Comparison of ENCODE assay signal across 15 cellular contexts in the genomic region with DNA sequence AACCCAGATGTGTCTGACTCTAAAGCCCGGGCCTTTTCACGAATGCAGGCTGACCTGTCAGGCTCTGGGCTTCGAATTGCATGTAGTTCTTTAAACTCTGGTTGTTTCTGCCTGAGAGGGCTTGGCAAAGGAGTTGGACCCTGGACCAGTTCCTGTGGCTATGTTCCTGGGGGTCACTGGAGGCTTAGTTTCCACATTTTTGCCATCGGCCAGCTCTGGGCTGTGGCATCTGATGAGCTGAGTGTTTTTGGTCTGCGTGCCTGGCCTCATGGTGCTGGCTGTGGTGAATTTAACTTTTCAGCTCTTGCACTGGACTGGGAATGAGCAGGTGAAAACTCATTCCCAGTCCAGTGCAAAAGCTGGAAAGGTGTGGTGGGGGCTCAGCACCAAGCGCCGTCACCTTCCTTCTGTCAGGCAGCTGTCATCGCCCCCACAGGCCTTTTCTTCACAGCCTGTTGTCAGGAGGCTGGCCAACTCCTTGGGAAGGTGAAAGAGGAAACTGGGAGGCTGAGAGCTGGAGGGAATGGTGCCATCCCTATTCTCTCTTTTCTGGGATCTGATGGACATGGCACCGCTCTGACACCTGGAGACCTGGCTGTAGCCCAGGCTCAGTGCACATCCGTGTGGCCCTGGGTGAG.
DNase-seq lines count a peak whose midpoint lies in the region; ATAC-seq and TF ChIP-seq lines count a peak whose summit lies in the region.
"Had no signal": no experiment of that assay in that cellular context is flagged by ENCODE, and none has a peak within 500 bp of the region (broad histone marks: within the 10 kb centered on the region; RNA-seq: fewer than 3 reads in every experiment).

No MANE protein-coding gene starts in this region.

- no peak for DNase-seq in left cardiac atrium
- DNase-seq in left ventricle myocardium inferior: no peak
- peak; percentile 45 for DNase-seq in left ventricle myocardium superior
- no peak for DNase-seq in sciatic nerve (ENCODE audit: low spot score)
- DNase-seq in HFFc6: no peak
- no peak for DNase-seq in SK-N-DZ (ENCODE audit: low spot score)
- DNase-seq: BE2C; C1 segment of cervical spinal cord; CD4-positive, CD25-positive, alpha-beta regulatory T cell; CD8-positive, alpha-beta memory T cell; COR-L47; H9 had no signal

- no peak overlapping the region for H3K27ac Mint-ChIP-seq in HFFc6
- H3K27ac Mint-ChIP-seq: CD4-positive, CD25-positive, alpha-beta regulatory T cell; CD8-positive, alpha-beta memory T cell; H9; IgD-negative memory B cell had no signal

- no peak overlapping the region for H3K4me3 Mint-ChIP-seq in HFFc6
- H3K4me3 Mint-ChIP-seq: CD4-positive, CD25-positive, alpha-beta regulatory T cell; CD8-positive, alpha-beta memory T cell; H9; IgD-negative memory B cell had no signal

- intact Hi-C loops in left cardiac atrium (cut with DNase I): no loop called here
- intact Hi-C loops in left ventricle myocardium inferior (cut with micrococcal nuclease): no loop called here
- intact Hi-C loops in left ventricle myocardium superior (cut with micrococcal nuclease): no loop called here
- intact Hi-C loops in sciatic nerve (cut with DNase I): no loop called here

- peaks cover 20% of the 10 kb centered on the region for H3K27me3 Mint-ChIP-seq in HFFc6 (ENCODE audit: insufficient read depth)
- H3K27me3 Mint-ChIP-seq: CD4-positive, CD25-positive, alpha-beta regulatory T cell; IgD-negative memory B cell had no signal

- H3K9me3 Mint-ChIP-seq in HFFc6: no peaks in the 10 kb centered on the region
- H3K9me3 Mint-ChIP-seq: CD4-positive, CD25-positive, alpha-beta regulatory T cell; CD8-positive, alpha-beta memory T cell; IgD-negative memory B cell had no signal

- ATAC-seq in left cardiac atrium (peak; percentile 72 to 77), left ventricle myocardium superior (peak; percentile 74), sciatic nerve (peak; percentile 22), HG02610 (IDR thresholded peaks at IDR 0.05; ENCODE audit: unreplicated experiment) (no peak)
- ATAC-seq: HepG2 had no signal

- no peaks in the 10 kb centered on the region for H3K4me1 Mint-ChIP-seq in HFFc6 (ENCODE audit: low read depth)
- H3K4me1 Mint-ChIP-seq: CD4-positive, CD25-positive, alpha-beta regulatory T cell; CD8-positive, alpha-beta memory T cell; H9; IgD-negative memory B cell had no signal

- no peak overlapping the region for H3K27ac ChIP-seq in left ventricle myocardium inferior (replicated peaks)

- no peak for TF ChIP-seq CTCF in left ventricle myocardium inferior (IDR thresholded peaks at IDR 0.05; ENCODE audit: borderline replicate concordance)
- TF ChIP-seq CTCF in HFFc6 (IDR thresholded peaks at IDR 0.05): no peak

- H3K4me3 ChIP-seq in left ventricle myocardium inferior: no peak overlapping the region

- H3K36me3 ChIP-seq in left ventricle myocardium inferior: no peaks in the 10 kb centered on the region
- H3K36me3 ChIP-seq: BE2C had no signal

- H3K4me1 ChIP-seq in left ventricle myocardium inferior: peaks cover 7% of the 10 kb centered on the region
- H3K4me1 ChIP-seq: BE2C had no signal

- H3K9me3 ChIP-seq in left ventricle myocardium inferior (replicated peaks): no peaks in the 10 kb centered on the region
- H3K9me3 ChIP-seq: BE2C had no signal

- no peaks in the 10 kb centered on the region for H3K27me3 ChIP-seq in left ventricle myocardium inferior (ENCODE audit: low read depth)
- H3K27me3 ChIP-seq: BE2C had no signal

- no peaks in the 10 kb centered on the region for H3K36me3 Mint-ChIP-seq in HFFc6 (ENCODE audit: low read depth)
- H3K36me3 Mint-ChIP-seq: CD4-positive, CD25-positive, alpha-beta regulatory T cell; CD8-positive, alpha-beta memory T cell; IgD-negative memory B cell had no signal
